Comparison of ENCODE assay signal across 21 cellular contexts in the genomic region with DNA sequence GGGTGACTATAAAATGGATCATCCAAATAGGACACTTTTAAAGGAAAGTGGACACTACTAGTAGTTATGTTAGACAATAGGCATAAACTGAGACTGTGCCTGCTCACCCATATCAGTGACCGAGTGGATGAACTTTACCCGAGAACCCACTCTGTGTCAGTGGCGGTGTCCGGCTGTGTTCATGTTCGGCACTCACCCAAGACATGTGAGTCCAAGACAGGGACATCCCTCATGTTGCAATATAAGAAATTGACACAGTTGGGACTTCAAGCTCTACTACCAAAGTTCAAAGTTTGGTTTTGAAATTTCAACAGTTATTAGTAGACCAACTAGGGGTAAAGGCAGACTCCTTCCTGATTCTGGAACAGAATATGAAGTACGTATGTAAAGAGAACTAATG.
DNase-seq lines count a peak whose midpoint lies in the region; ATAC-seq and TF ChIP-seq lines count a peak whose summit lies in the region.
"Had no signal": no experiment of that assay in that cellular context is flagged by ENCODE, and none has a peak within 500 bp of the region (broad histone marks: within the 10 kb centered on the region; RNA-seq: fewer than 3 reads in every experiment).

No MANE protein-coding gene starts in this region.

- H2AFZ ChIP-seq in trophoblast cell (ENCODE audit: insufficient read depth, low read length, poor library complexity) (no peak overlapping the region), Karpas-422 (ENCODE audit: low read length) (no peak overlapping the region)

- DNase-seq in ascending aorta (ENCODE audit: low spot score in 2 of 2) = no peak
- DNase-seq in heart right ventricle = no peak
- DNase-seq in trophoblast cell = no peak
- DNase-seq in tibial artery = peak; percentile 69 to 74
- DNase-seq in Karpas-422 = no peak
- DNase-seq in NCI-H510A (lab: John Stamatoyannopoulos, UW) = no peak
- DNase-seq in hippocampal formation (lab: John Stamatoyannopoulos, UW) = no peak
- DNase-seq: activated CD4-positive, alpha-beta T cell treated with anti-CD3 and anti-CD28 coated beads, Interleukin-2, amount 50 U/mL, for 48 hours; activated CD4-positive, CD25-positive, alpha-beta regulatory T cell; activated naive CD4-positive, alpha-beta T cell treated with anti-CD3 and anti-CD28 coated beads for 36 hours; activated T-cell treated with anti-CD3 and anti-CD28 coated beads, Interleukin-2, amount 50 U/mL, for 48 hours; amniotic stem cell; effector CD8-positive, alpha-beta T cell; naive B cell; NCI-H1092 treated with DMSO at 0.1 percent for 48 hours; NCI-H187; NCI-H2171; NCI-H524 treated with DMSO at 0.1 percent for 48 hours; stimulated activated CD4-positive, alpha-beta T cell treated with anti-CD3 and anti-CD28 coated beads, Interleukin-15, amount 100 ng/mL, for 24 hours; stimulated activated CD4-positive, alpha-beta T cell treated with anti-CD3 and anti-CD28 coated beads, Interleukin-4, amount 100 ng/mL, for 4 hours; T-helper 17 cell had no signal

- H3K23ac ChIP-seq in trophoblast cell (ENCODE audit: low read length) = no peak overlapping the region

- H3K79me2 ChIP-seq in trophoblast cell (ENCODE audit: control insufficient read depth, insufficient read depth, low read length, poor library complexity) (no peaks in the 10 kb centered on the region), Karpas-422 (ENCODE audit: low read length) (no peaks in the 10 kb centered on the region)

- H3K4me3 ChIP-seq in ascending aorta = no peak overlapping the region
- H3K4me3 ChIP-seq in heart right ventricle = no peak overlapping the region
- no peak overlapping the region for H3K4me3 ChIP-seq in trophoblast cell (ENCODE audit: low read depth, low read length)
- no peak overlapping the region for H3K4me3 ChIP-seq in tibial artery
- H3K4me3 ChIP-seq in Karpas-422 (ENCODE audit: low read length) = no peak overlapping the region

- peaks cover 3% of the 10 kb centered on the region for H3K79me1 ChIP-seq in trophoblast cell (ENCODE audit: low read length)

- H3K27ac ChIP-seq in ascending aorta (peak overlapping the region; percentile 76 to 80), heart right ventricle (peak overlapping the region in 7 of 10 donors; percentile 13 to 52 (median 25)), trophoblast cell (ENCODE audit: low read depth, low read length) (no peak overlapping the region), tibial artery (peak overlapping the region; percentile 60 to 66), Karpas-422 (ENCODE audit: low read length) (no peak overlapping the region)

- no peak overlapping the region for H4K8ac ChIP-seq in trophoblast cell (ENCODE audit: low read depth, low read length)

- no peak overlapping the region for H2BK120ac ChIP-seq in trophoblast cell (ENCODE audit: insufficient read depth, low read length, poor library complexity)

- no peak overlapping the region for H2AK5ac ChIP-seq in trophoblast cell (ENCODE audit: low read length)

- H3K36me3 ChIP-seq in ascending aorta (no peaks in the 10 kb centered on the region), heart right ventricle (no peaks in the 10 kb centered on the region), trophoblast cell (ENCODE audit: control insufficient read depth in 1 of 2, insufficient read depth in 2 of 2, low read length in 2 of 2) (no peaks in the 10 kb centered on the region), tibial artery (no peaks in the 10 kb centered on the region), Karpas-422 (ENCODE audit: insufficient read depth, low read length) (no peaks in the 10 kb centered on the region)

- no peak overlapping the region for H3K9ac ChIP-seq in trophoblast cell (ENCODE audit: low read length)
- no peak overlapping the region for H3K9ac ChIP-seq in Karpas-422 (ENCODE audit: low read length)

- ATAC-seq in heart right ventricle = peak in 6 of 8 donors; percentile 7 to 72 (median 30)
- ATAC-seq: T-helper 17 cell had no signal

- no peak overlapping the region for H3K4ac ChIP-seq in trophoblast cell (ENCODE audit: low read depth, low read length)

- intact Hi-C loops in ascending aorta (cut with DNase I) = loop anchor here (5.0 kb wide), 1 partner anchor 176 kb away; no protein-coding TSS in a partner anchor
- intact Hi-C loops in heart right ventricle (cut with DNase I) = loop anchor here in 1 of 10 donors (10.0 kb wide), 1 partner anchor 319 kb away; no protein-coding TSS in a partner anchor
- intact Hi-C loops in tibial artery (cut with DNase I; ENCODE audit: low total_unique reads) = no loop called here

- H3K18ac ChIP-seq in trophoblast cell (ENCODE audit: low read length) = no peak overlapping the region

- H2BK5ac ChIP-seq in trophoblast cell (ENCODE audit: low read depth, low read length, poor library complexity) = no peak overlapping the region

- no peak overlapping the region for H3K4me2 ChIP-seq in trophoblast cell (ENCODE audit: low read length)
- H3K4me2 ChIP-seq in Karpas-422 (ENCODE audit: low read depth, low read length, poor library complexity, severe bottlenecking) = no peak overlapping the region

- WGBS in heart right ventricle, 2 donors = 79 to 81% methylated on average over 6 of the region's 6 CpGs
- WGBS in trophoblast cell (ENCODE audit: extremely low coverage, insufficient coverage, insufficient read length) = no CpG with 5 or more reads among the region's 6 CpGs

- no peak overlapping the region for H3K14ac ChIP-seq in trophoblast cell (ENCODE audit: low read length)

- H3K9me3 ChIP-seq in ascending aorta = no peaks in the 10 kb centered on the region
- no peaks in the 10 kb centered on the region for H3K9me3 ChIP-seq in heart right ventricle
- H3K9me3 ChIP-seq in trophoblast cell (ENCODE audit: insufficient read depth, low read depth, low read length) = no peaks in the 10 kb centered on the region
- H3K9me3 ChIP-seq in tibial artery = no peaks in the 10 kb centered on the region
- no peaks in the 10 kb centered on the region for H3K9me3 ChIP-seq in Karpas-422 (ENCODE audit: low read length)

- H3K4me1 ChIP-seq in ascending aorta = peaks cover 11 to 45% of the 10 kb centered on the region in 2 donors
- H3K4me1 ChIP-seq in heart right ventricle = peaks cover 0 to 27% (median 10%) of the 10 kb centered on the region in 9 donors
- H3K4me1 ChIP-seq in trophoblast cell (ENCODE audit: control insufficient read depth in 1 of 2, insufficient read depth in 2 of 2, low read length in 2 of 2) = no peaks in the 10 kb centered on the region
- peaks cover 5 to 77% (median 31%) of the 10 kb centered on the region in 4 donors for H3K4me1 ChIP-seq in tibial artery
- no peaks in the 10 kb centered on the region for H3K4me1 ChIP-seq in Karpas-422 (ENCODE audit: low read length)

- no peak overlapping the region for H4K12ac ChIP-seq in trophoblast cell (ENCODE audit: low read depth, low read length)

- no peak overlapping the region for H4K91ac ChIP-seq in trophoblast cell (ENCODE audit: low read depth, low read length)

- no peaks in the 10 kb centered on the region for H3K27me3 ChIP-seq in ascending aorta
- H3K27me3 ChIP-seq in heart right ventricle = peaks cover 0 to 29% (median 0%) of the 10 kb centered on the region in 7 donors
- no peaks in the 10 kb centered on the region for H3K27me3 ChIP-seq in trophoblast cell (ENCODE audit: insufficient read depth, low read length)
- H3K27me3 ChIP-seq in tibial artery = no peaks in the 10 kb centered on the region
- H3K27me3 ChIP-seq in Karpas-422 (ENCODE audit: low read length) = no peaks in the 10 kb centered on the region

- no peak for TF ChIP-seq CTCF in ascending aorta (IDR thresholded peaks at IDR 0.05)
- no peak for TF ChIP-seq CTCF in heart right ventricle (IDR thresholded peaks at IDR 0.05)
- TF ChIP-seq CTCF in tibial artery (IDR thresholded peaks at IDR 0.05) = no peak

- no peaks in the 10 kb centered on the region for H4K20me1 ChIP-seq in Karpas-422 (ENCODE audit: insufficient read depth, low read depth, low read length)

- no peaks in the 10 kb centered on the region for H3K9me2 ChIP-seq in Karpas-422 (replicated peaks; ENCODE audit: insufficient read depth, low read length)

- H2BK12ac ChIP-seq in trophoblast cell (ENCODE audit: low read length) = peak overlapping the region; percentile 16

Comparison
In these comparisons a context has a peak if more than half of its experiments do, and no peak if none do; other contexts are left out.
1. DNase-seq: peak in tibial artery (2 of 2); none in ascending aorta (0 of 2), heart right ventricle (0 of 2), trophoblast cell (0 of 2), Karpas-422 (single experiment), NCI-H510A (single experiment) and hippocampal formation (0 of 2).
2. H3K27ac ChIP-seq: peak in ascending aorta (2 of 2), heart right ventricle (7 of 10) and tibial artery (2 of 2); none in trophoblast cell (single experiment) and Karpas-422 (single experiment).